In the genomic region with DNA sequence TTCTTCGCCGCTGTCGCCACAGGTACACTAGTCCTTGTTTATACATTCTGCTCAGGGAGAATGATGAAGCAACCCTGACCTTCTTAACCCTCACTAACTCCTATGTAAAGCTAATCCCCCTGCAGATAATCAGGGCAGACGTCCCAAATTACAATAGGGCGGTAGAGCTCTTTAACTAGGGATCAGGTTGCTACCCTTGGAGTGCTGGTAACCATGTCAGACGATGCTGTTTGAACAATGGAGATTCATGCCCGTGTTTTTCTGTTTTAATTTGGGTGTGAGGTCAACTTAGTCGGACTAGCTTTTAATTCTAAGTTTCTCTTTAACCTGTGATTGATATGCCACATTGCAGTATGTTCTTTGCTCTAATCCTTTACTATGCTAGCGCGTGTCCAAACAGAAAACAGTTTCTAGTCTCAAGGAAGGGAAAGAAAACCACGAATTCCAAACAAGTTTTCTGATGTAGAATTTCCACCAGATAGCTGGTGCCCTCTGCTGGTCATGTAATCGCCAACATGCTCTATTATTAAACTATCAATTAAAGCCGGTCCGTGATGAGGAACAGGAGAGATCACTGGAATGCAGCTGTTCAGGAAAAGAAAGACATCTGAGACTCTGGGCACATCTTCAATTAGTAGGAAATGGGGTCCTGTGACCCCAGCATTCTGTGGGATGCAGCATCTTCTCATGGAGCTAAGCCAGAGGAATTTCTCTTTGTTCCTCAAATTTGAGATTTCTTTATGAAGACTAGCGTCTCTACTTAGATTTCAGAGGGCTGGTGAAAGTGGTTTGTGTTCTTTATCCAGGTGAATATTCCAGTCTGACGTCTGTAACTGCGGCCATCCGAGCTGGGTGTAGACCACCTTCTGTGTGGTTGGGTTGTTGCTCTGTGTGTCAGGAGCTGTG, we compare ENCODE assay signal across 8 cellular contexts. TPM values are rescaled to one million over a fixed set of nuclear protein-coding genes. Genes with fewer than 3 reads are reported as not detected.
DNase-seq lines count a peak whose midpoint lies in the region; ATAC-seq and TF ChIP-seq lines count a peak whose summit lies in the region.

No MANE protein-coding gene starts in this region.

- H3K4me1 ChIP-seq in H9 (ENCODE audit: insufficient read depth, low read length) (peaks cover 5% of the 10 kb centered on the region; the same call in 1 of the 2 replicates), mucosa of rectum (ENCODE audit: control insufficient read depth in 2 of 2, insufficient read depth in 2 of 2, low read length in 2 of 2) (peaks cover 7% of the 10 kb centered on the region in 2 donors)

- H2BK20ac ChIP-seq in H9 (ENCODE audit: low read depth, low read length, poor library complexity, severe bottlenecking): no peak overlapping the region

- H3K36me3 ChIP-seq in mucosa of rectum (ENCODE audit: control insufficient read depth in 2 of 2, insufficient read depth in 2 of 2, low read length in 2 of 2): no peaks in the 10 kb centered on the region

- H3K27ac ChIP-seq in H9 (ENCODE audit: insufficient read length, low read depth, low read length): no peak overlapping the region
- no peak overlapping the region for H3K27ac ChIP-seq in mucosa of rectum (ENCODE audit: low read depth in 2 of 2, low read length in 2 of 2)

- H2AK5ac ChIP-seq in H9 (ENCODE audit: insufficient read length, low read length): no peak overlapping the region

- no peaks in the 10 kb centered on the region for H3K79me2 ChIP-seq in H9 (ENCODE audit: insufficient read depth, low read length)

- H3K27me3 Mint-ChIP-seq in H9 (ENCODE audit: low read depth): no peaks in the 10 kb centered on the region
- H3K27me3 Mint-ChIP-seq in activated CD8-positive, alpha-beta memory T cell treated with anti-CD3 and anti-CD28 coated beads, Interleukin-2, amount 10 ng/mL, durations not matched to agents 7 days and 5 days: peaks cover 6% of the 10 kb centered on the region
- H3K27me3 Mint-ChIP-seq in stimulated activated naive CD8-positive, alpha-beta T cell treated with anti-CD3 and anti-CD28 coated beads, Interleukin-15, Interleukin-2, amounts not matched to agents 100 ng/mL and 50 ng/mL, for 24 hours: peaks cover 9% of the 10 kb centered on the region

- CTCF ChIA-PET in activated CD8-positive, alpha-beta memory T cell treated with anti-CD3 and anti-CD28 coated beads, Interleukin-2, amount 10 ng/mL, durations not matched to agents 7 days and 5 days (lab: Charles Lee): interaction anchor here (0.6 to 8.7 kb wide), 37 partner anchors 10 to 494 kb away, joined by 3 to 426 read pairs (median 5); a partner anchor contains a TSS

- H4K8ac ChIP-seq in H9 (replicated peaks; ENCODE audit: insufficient read length, low read depth, low read length): no peak overlapping the region

- no peak overlapping the region for H4K91ac ChIP-seq in H9 (ENCODE audit: insufficient read length, low read depth, low read length)

- peak overlapping the region; percentile 60 to 64 for H3K4me3 Mint-ChIP-seq in H9
- H3K4me3 Mint-ChIP-seq in activated CD8-positive, alpha-beta memory T cell treated with anti-CD3 and anti-CD28 coated beads, Interleukin-2, amount 10 ng/mL, durations not matched to agents 7 days and 5 days: peak overlapping the region; percentile 38
- peak overlapping the region; percentile 66 for H3K4me3 Mint-ChIP-seq in stimulated activated naive CD8-positive, alpha-beta T cell treated with anti-CD3 and anti-CD28 coated beads, Interleukin-15, Interleukin-2, amounts not matched to agents 100 ng/mL and 50 ng/mL, for 24 hours

- peak; percentile 89 for TF ChIP-seq CTCF in H9 (conservative IDR thresholded peaks at IDR 0.05)

- no peak overlapping the region for H3K4ac ChIP-seq in H9 (ENCODE audit: low read depth, low read length)

- no peak overlapping the region for H2BK120ac ChIP-seq in H9 (ENCODE audit: low read depth, low read length, poor library complexity, severe bottlenecking)

- H3K27me3 ChIP-seq in H9 (ENCODE audit: insufficient read depth, low read length) (no peaks in the 10 kb centered on the region), mucosa of rectum (ENCODE audit: control insufficient read depth in 2 of 2, insufficient read depth in 2 of 2, low read length in 2 of 2) (no peaks in the 10 kb centered on the region)

- WGBS in H9 (ENCODE audit: extremely low coverage, insufficient read length, low lambda C conversion rate): no CpG with 5 or more reads among the region's 18 CpGs

- no peak overlapping the region for H3K9ac ChIP-seq in H9 (ENCODE audit: extremely low read depth, insufficient read length, low read length)
- H3K9ac ChIP-seq in mucosa of rectum (ENCODE audit: low read depth in 1 of 2, low read length in 2 of 2): no peak overlapping the region

- peak overlapping the region; percentile 54 to 64 for H3K4me3 ChIP-seq in mucosa of rectum (ENCODE audit: low read length in 2 of 2)

- H2BK15ac ChIP-seq in H9 (ENCODE audit: low read depth, low read length): no peak overlapping the region

- H3K14ac ChIP-seq in H9 (ENCODE audit: insufficient read depth, low read length): no peak overlapping the region

- no peaks in the 10 kb centered on the region; a peak in 1 of 5 replicates for H3K9me3 Mint-ChIP-seq in H9
- H3K9me3 Mint-ChIP-seq in activated CD8-positive, alpha-beta memory T cell treated with anti-CD3 and anti-CD28 coated beads, Interleukin-2, amount 10 ng/mL, durations not matched to agents 7 days and 5 days (ENCODE audit: low read depth): no peaks in the 10 kb centered on the region
- no peaks in the 10 kb centered on the region for H3K9me3 Mint-ChIP-seq in stimulated activated naive CD8-positive, alpha-beta T cell treated with anti-CD3 and anti-CD28 coated beads, Interleukin-15, Interleukin-2, amounts not matched to agents 100 ng/mL and 50 ng/mL, for 24 hours

- H3T11ph ChIP-seq in H9 (ENCODE audit: low read length): no peak overlapping the region

- peak overlapping the region; percentile 32 to 97 (median 93); a peak in 5 of 7 replicates for H3K27ac Mint-ChIP-seq in H9
- H3K27ac Mint-ChIP-seq in activated CD8-positive, alpha-beta memory T cell treated with anti-CD3 and anti-CD28 coated beads, Interleukin-2, amount 10 ng/mL, durations not matched to agents 7 days and 5 days: peak overlapping the region; percentile 16
- H3K27ac Mint-ChIP-seq in stimulated activated naive CD8-positive, alpha-beta T cell treated with anti-CD3 and anti-CD28 coated beads, Interleukin-15, Interleukin-2, amounts not matched to agents 100 ng/mL and 50 ng/mL, for 24 hours: no peak overlapping the region

- no peak overlapping the region for H3K56ac ChIP-seq in H9 (ENCODE audit: insufficient read length, low read depth, low read length)

- no peaks in the 10 kb centered on the region for H4K20me1 ChIP-seq in H9 (ENCODE audit: control insufficient read depth, insufficient read depth, insufficient read length)

- peak overlapping the region; percentile 54 for H3K4me2 ChIP-seq in H9 (ENCODE audit: insufficient read depth, insufficient read length, low read length)

- H3K18ac ChIP-seq in H9 (ENCODE audit: insufficient read length, low read depth, low read length): no peak overlapping the region

- H3K79me1 ChIP-seq in H9 (ENCODE audit: insufficient read depth, low read depth, low read length, poor library complexity, severe bottlenecking): no peaks in the 10 kb centered on the region

- no peak overlapping the region for H3K23ac ChIP-seq in H9 (ENCODE audit: insufficient read length, low read depth, low read length)

- no peak overlapping the region for H2AFZ ChIP-seq in H9 (ENCODE audit: low read length)

- no peak overlapping the region for H2BK12ac ChIP-seq in H9 (ENCODE audit: insufficient read length, low read depth, low read length)

- peak; percentile 61 for ATAC-seq in activated CD8-positive, alpha-beta memory T cell treated with anti-CD3 and anti-CD28 coated beads, Interleukin-2, amount 10 ng/mL, durations not matched to agents 7 days and 5 days
- ATAC-seq in esophagus mucosa: peak; percentile 61
- no peak for ATAC-seq in GM21786 (IDR thresholded peaks at IDR 0.05; ENCODE audit: unreplicated experiment)

- DNase-seq in AML-193 (lab: John Stamatoyannopoulos, UW) (peak; percentile 51 to 58), H9 (peak; percentile 48), NCI-H524 treated with DMSO at 0.1 percent for 48 hours (lab: John Stamatoyannopoulos, UW) (peak; percentile 73)
- peak; percentile 58 for DNase-seq in activated CD8-positive, alpha-beta memory T cell treated with anti-CD3 and anti-CD28 coated beads, Interleukin-2, amount 10 ng/mL, durations not matched to agents 7 days and 5 days

- no peak overlapping the region for H2BK5ac ChIP-seq in H9 (ENCODE audit: insufficient read length, low read length)

- H3K9me3 ChIP-seq in H9 (ENCODE audit: control insufficient read depth, low read depth, low read length) (no peaks in the 10 kb centered on the region), mucosa of rectum (ENCODE audit: control insufficient read depth in 2 of 2, low read length in 2 of 2) (no peaks in the 10 kb centered on the region)

- H4K5ac ChIP-seq in H9 (ENCODE audit: insufficient read length, low read depth, low read length): no peak overlapping the region

- peaks cover 0 to 8% (median 0%) of the 10 kb centered on the region in 3 experiments; a peak in 3 of 7 replicates for H3K36me3 Mint-ChIP-seq in H9 (ENCODE audit: insufficient read depth in 1 of 3, low read depth in 3 of 3)
- H3K36me3 Mint-ChIP-seq in activated CD8-positive, alpha-beta memory T cell treated with anti-CD3 and anti-CD28 coated beads, Interleukin-2, amount 10 ng/mL, durations not matched to agents 7 days and 5 days: no peaks in the 10 kb centered on the region
- H3K36me3 Mint-ChIP-seq in stimulated activated naive CD8-positive, alpha-beta T cell treated with anti-CD3 and anti-CD28 coated beads, Interleukin-15, Interleukin-2, amounts not matched to agents 100 ng/mL and 50 ng/mL, for 24 hours (ENCODE audit: low read depth): no peaks in the 10 kb centered on the region

- H3K23me2 ChIP-seq in H9 (ENCODE audit: insufficient read length, low read depth, low read length, poor library complexity, severe bottlenecking): no peaks in the 10 kb centered on the region

- peaks cover 15 to 28% of the 10 kb centered on the region in 2 experiments for H3K4me1 Mint-ChIP-seq in H9
- H3K4me1 Mint-ChIP-seq in activated CD8-positive, alpha-beta memory T cell treated with anti-CD3 and anti-CD28 coated beads, Interleukin-2, amount 10 ng/mL, durations not matched to agents 7 days and 5 days: peaks cover 42% of the 10 kb centered on the region
- H3K4me1 Mint-ChIP-seq in stimulated activated naive CD8-positive, alpha-beta T cell treated with anti-CD3 and anti-CD28 coated beads, Interleukin-15, Interleukin-2, amounts not matched to agents 100 ng/mL and 50 ng/mL, for 24 hours (ENCODE audit: low read depth): peaks cover 28% of the 10 kb centered on the region

RNA-seq across cellular contexts. Expression of a gene that starts 18.3 kb away (rescaled TPM):
- total RNA-seq in H9 (2021): 42.9 and 46.8 TPM in 2 replicates
- total RNA-seq in activated CD8-positive, alpha-beta memory T cell treated with anti-CD3 and anti-CD28 coated beads, Interleukin-2, amount 10 ng/mL, durations not matched to agents 7 days and 5 days: 10 to 100 TPM; 25.7 to 33.1 TPM
- total RNA-seq in esophagus mucosa: 76.0 TPM

RNA-seq across cellular contexts. Expression of a gene that starts 31.3 kb away (rescaled TPM):
- 9.0 and 9.3 TPM in 2 replicates for total RNA-seq in H9 (2021)
- total RNA-seq in activated CD8-positive, alpha-beta memory T cell treated with anti-CD3 and anti-CD28 coated beads, Interleukin-2, amount 10 ng/mL, durations not matched to agents 7 days and 5 days: 1 to 10 TPM; 3.2 to 4.1 TPM
- total RNA-seq in esophagus mucosa: 12.5 TPM
